In genomic region chr5:13985736-13986418, GRCh38 we compare ENCODE assay signal across 11 cellular contexts. TPM values are rescaled to one million over a fixed set of nuclear protein-coding genes. Genes with fewer than 3 reads are reported as not detected.
A peak's percentile ranks its signal among the peaks of the same experiment; 100 is the strongest.
DNase-seq lines count a peak whose midpoint lies in the region; ATAC-seq and TF ChIP-seq lines count a peak whose summit lies in the region.
"Had no signal": no experiment of that assay in that cellular context is flagged by ENCODE, and none has a peak within 500 bp of the region (broad histone marks: within the 10 kb centered on the region; RNA-seq: fewer than 3 reads in every experiment).

No MANE protein-coding gene starts in this region.

- H2AFZ ChIP-seq in osteoblast (ENCODE audit: low read length) = peak overlapping the region; percentile 6

- no peaks in the 10 kb centered on the region for H3K27me3 ChIP-seq in osteoblast (ENCODE audit: insufficient read depth, low read length)
- H3K27me3 ChIP-seq: ovary had no signal

- ATAC-seq in GM18519 (IDR thresholded peaks at IDR 0.05; ENCODE audit: low FRiP score, unreplicated experiment) = no peak
- ATAC-seq in GM21515 (IDR thresholded peaks at IDR 0.05; ENCODE audit: unreplicated experiment) = no peak

- no peaks in the 10 kb centered on the region for H3K9me3 ChIP-seq in osteoblast (ENCODE audit: low read depth, low read length)
- H3K9me3 ChIP-seq: ovary had no signal

- H4K20me1 ChIP-seq in osteoblast (ENCODE audit: insufficient read depth, low read length) = no peaks in the 10 kb centered on the region

- H3K4me3 ChIP-seq in epithelial cell of proximal tubule (ENCODE audit: low read depth, low read length) = no peak overlapping the region
- peak overlapping the region; percentile 54 for H3K4me3 ChIP-seq in osteoblast (ENCODE audit: insufficient read depth, low read length)
- H3K4me3 ChIP-seq: ovary had no signal

- DNase-seq in GM04503 (ENCODE audit: low read depth) (peak; percentile 73), RPMI7951 (ENCODE audit: low read depth) (peak; percentile 92), epithelial cell of proximal tubule (ENCODE audit: low read depth) (peak; percentile 92), osteoblast (ENCODE audit: insufficient read length, low spot score, missing footprints) (peak; percentile 76), NCI-H1417 (lab: John Stamatoyannopoulos, UW) (no peak)
- DNase-seq in stimulated activated CD4-positive, alpha-beta T cell treated with anti-CD3 and anti-CD28 coated beads, Interleukin-1b, Interleukin-23, amount 100 ng/mL, for 48 hours = no peak
- DNase-seq: activated CD4-positive, alpha-beta T cell treated with anti-CD3 and anti-CD28 coated beads, Interleukin-2, amount 50 U/mL, for 1 hour; amygdala; ovary had no signal

- peak overlapping the region; percentile 81 for H3K4me2 ChIP-seq in osteoblast (ENCODE audit: insufficient read depth, low read length)

- peaks cover 3% of the 10 kb centered on the region for H3K79me2 ChIP-seq in osteoblast (ENCODE audit: insufficient read depth, low read length)

- no peaks in the 10 kb centered on the region for H3K36me3 ChIP-seq in osteoblast (ENCODE audit: insufficient read depth, low read length)
- H3K36me3 ChIP-seq: ovary had no signal

- H3K4me1 ChIP-seq in osteoblast (ENCODE audit: insufficient read depth, low read length) = peaks cover 16% of the 10 kb centered on the region

- no peak for TF ChIP-seq CTCF in epithelial cell of proximal tubule (conservative IDR thresholded peaks at IDR 0.05; ENCODE audit: low read depth, low read length)
- no peak for TF ChIP-seq CTCF in osteoblast (IDR thresholded peaks at IDR 0.05; ENCODE audit: extremely low read depth, low read depth, low read length)

- H3K27ac ChIP-seq in osteoblast (ENCODE audit: low read depth, low read length) = peak overlapping the region; percentile 68
- H3K27ac ChIP-seq: ovary had no signal

RNA-seq across cellular contexts. Expression of gene DNAH5, which starts 41.4 kb away (rescaled TPM):
- total RNA-seq in RPMI7951 (2014; rRNA removed; shearing (Covaris generic)) = 0.96 and 2.0 TPM in 2 replicates
- 1.2 and 1.7 TPM in 2 replicates for total RNA-seq in epithelial cell of proximal tubule
- 0.36 and 0.59 TPM in 2 replicates for total RNA-seq in osteoblast

Comparison
In these comparisons a context has a peak if more than half of its experiments do, and no peak if none do; other contexts are left out.
1. DNase-seq: peak in GM04503 (single experiment), RPMI7951 (single experiment), epithelial cell of proximal tubule (single experiment) and osteoblast (single experiment); none in stimulated activated CD4-positive, alpha-beta T cell treated with anti-CD3 and anti-CD28 coated beads, Interleukin-1b, Interleukin-23, amount 100 ng/mL, for 48 hours (single experiment) and NCI-H1417 (0 of 3).